In genomic region chr11:58811499-58811898, GRCh38 we compare ENCODE assay signal across 40 cellular contexts. TPM values are rescaled to one million over a fixed set of nuclear protein-coding genes. Genes with fewer than 3 reads are reported as not detected.
"Had no signal": no experiment of that assay in that cellular context is flagged by ENCODE, and none has a peak within 500 bp of the region (broad histone marks: within the 10 kb centered on the region; RNA-seq: fewer than 3 reads in every experiment).

No MANE protein-coding gene starts in this region.

- H3K27me3 Mint-ChIP-seq: activated naive CD4-positive, alpha-beta T cell treated with anti-CD3 and anti-CD28 coated beads, Interleukin-2, amount 10 ng/mL, durations not matched to agents 7 days and 5 days had no signal

- ATAC-seq: activated naive CD4-positive, alpha-beta T cell treated with anti-CD3 and anti-CD28 coated beads, Interleukin-2, amount 50 U/mL, for 72 hours; activated naive CD8-positive, alpha-beta T cell treated with anti-CD3 and anti-CD28 coated beads, Interleukin-2, amount 50 U/mL, for 24 hours; activated T-cell treated with anti-CD3 and anti-CD28 coated beads, Interleukin-2, amount 50 U/mL, for 4 hours; activated T-cell treated with anti-CD3 and anti-CD28 coated beads, Interleukin-2, amount 50 U/mL, for 72 hours; activated T-helper 17 cell treated with anti-CD3 and anti-CD28 coated beads, Interleukin-2, amount 50 U/mL, for 72 hours; body of pancreas had no signal

- DNase-seq: activated effector memory CD4-positive, alpha-beta T cell treated with anti-CD3 and anti-CD28 coated beads, Interleukin-2, amount 50 U/mL, for 16 hours; activated effector memory CD4-positive, alpha-beta T cell treated with Interleukin-2 at 50 U/mL for 16 hours; activated gamma-delta T cell; activated gamma-delta T cell treated with Interleukin-2 at 50 U/mL for 16 hours; activated naive CD4-positive, alpha-beta T cell; activated naive CD4-positive, alpha-beta T cell treated with anti-CD3 and anti-CD28 coated beads for 36 hours; activated naive CD4-positive, alpha-beta T cell treated with anti-CD3 and anti-CD28 coated beads, Interleukin-2, amount 10 ng/mL, durations not matched to agents 7 days and 5 days; activated naive CD4-positive, alpha-beta T cell treated with anti-CD3 and anti-CD28 coated beads, Interleukin-2, amount 50 U/mL, for 16 hours; activated naive CD4-positive, alpha-beta T cell treated with Interleukin-2 at 50 U/mL for 16 hours; activated naive CD8-positive, alpha-beta T cell treated with anti-CD3 and anti-CD28 coated beads for 36 hours; activated naive CD8-positive, alpha-beta T cell treated with anti-CD3 and anti-CD28 coated beads, Interleukin-2, amount 10 ng/mL, durations not matched to agents 7 days and 5 days; activated naive CD8-positive, alpha-beta T cell treated with anti-CD3 and anti-CD28 coated beads, Interleukin-2, amount 50 U/mL, for 24 hours; activated T-cell treated with anti-CD3 and anti-CD28 coated beads, Interleukin-2, amount 50 U/mL, for 1 hour; activated T-cell treated with anti-CD3 and anti-CD28 coated beads, Interleukin-2, amount 50 U/mL, for 24 hours; activated T-cell treated with anti-CD3 and anti-CD28 coated beads, Interleukin-2, amount 50 U/mL, for 4 hours; activated T-cell treated with anti-CD3 and anti-CD28 coated beads, Interleukin-2, amount 50 U/mL, for 48 hours; activated T-cell treated with anti-CD3 and anti-CD28 coated beads, Interleukin-2, amount 50 U/mL, for 72 hours; adrenal gland; amniotic stem cell; amygdala; aorta; body of pancreas; brain microvascular endothelial cell; caudate nucleus; central memory CD4-positive, alpha-beta T cell; cerebellar nuclear complex had no signal

- H3K36me3 Mint-ChIP-seq: activated naive CD4-positive, alpha-beta T cell treated with anti-CD3 and anti-CD28 coated beads, Interleukin-2, amount 10 ng/mL, durations not matched to agents 7 days and 5 days; activated naive CD4-positive, alpha-beta T cell treated with anti-CD3 and anti-CD28 coated beads, Interleukin-2, amount 50 U/mL, for 24 hours; activated naive CD8-positive, alpha-beta T cell treated with anti-CD3 and anti-CD28 coated beads, Interleukin-2, amount 10 ng/mL, durations not matched to agents 7 days and 5 days; brain had no signal

- H3K4me3 Mint-ChIP-seq: activated naive CD4-positive, alpha-beta T cell treated with anti-CD3 and anti-CD28 coated beads for 36 hours; activated naive CD4-positive, alpha-beta T cell treated with anti-CD3 and anti-CD28 coated beads, Interleukin-2, amount 10 ng/mL, durations not matched to agents 7 days and 5 days; activated naive CD4-positive, alpha-beta T cell treated with anti-CD3 and anti-CD28 coated beads, Interleukin-2, amount 50 U/mL, for 24 hours; activated naive CD8-positive, alpha-beta T cell; activated naive CD8-positive, alpha-beta T cell treated with anti-CD3 and anti-CD28 coated beads for 36 hours; activated naive CD8-positive, alpha-beta T cell treated with anti-CD3 and anti-CD28 coated beads, Interleukin-2, amount 10 ng/mL, durations not matched to agents 7 days and 5 days; activated naive CD8-positive, alpha-beta T cell treated with anti-CD3 and anti-CD28 coated beads, Interleukin-2, amount 50 U/mL, for 24 hours; activated T-cell treated with anti-CD3 and anti-CD28 coated beads, Interleukin-2, amount 50 U/mL, for 24 hours; activated T-cell treated with anti-CD3 and anti-CD28 coated beads, Interleukin-2, amount 50 U/mL, for 4 hours; activated T-cell treated with anti-CD3 and anti-CD28 coated beads, Interleukin-2, amount 50 U/mL, for 72 hours; activated T-helper 1 cell treated with anti-CD3 and anti-CD28 coated beads, Interleukin-12 subunit alpha, Interleukin-12 subunit beta, Interleukin-2, Interleukin-4 antibody, amounts not matched to agents 30 ng/mL and 10 ng/mL and 1 ng/mL, durations not matched to agents 14 hours and 24 hours and 36 hours; activated T-helper 17 cell treated with anti-CD3 and anti-CD28 coated beads, Interleukin-2, amount 50 U/mL, for 72 hours; brain; central memory CD8-positive, alpha-beta T cell had no signal

- H3K4me1 ChIP-seq: adrenal gland, ascending aorta, body of pancreas, breast epithelium had no signal

- H3K9me3 Mint-ChIP-seq: activated naive CD4-positive, alpha-beta T cell treated with anti-CD3 and anti-CD28 coated beads, Interleukin-2, amount 50 U/mL, for 24 hours; central memory CD8-positive, alpha-beta T cell had no signal

- H3K27ac ChIP-seq: adrenal gland, ascending aorta, body of pancreas, brain microvascular endothelial cell, breast epithelium, cardiac muscle cell had no signal

- H3K4me3 ChIP-seq: adrenal gland, ascending aorta, body of pancreas, breast epithelium, cardiac muscle cell had no signal

- H3K4me1 Mint-ChIP-seq: activated naive CD4-positive, alpha-beta T cell treated with anti-CD3 and anti-CD28 coated beads, Interleukin-2, amount 10 ng/mL, durations not matched to agents 7 days and 5 days; activated naive CD4-positive, alpha-beta T cell treated with anti-CD3 and anti-CD28 coated beads, Interleukin-2, amount 50 U/mL, for 24 hours; activated naive CD8-positive, alpha-beta T cell treated with anti-CD3 and anti-CD28 coated beads for 36 hours; activated naive CD8-positive, alpha-beta T cell treated with anti-CD3 and anti-CD28 coated beads, Interleukin-2, amount 10 ng/mL, durations not matched to agents 7 days and 5 days; activated naive CD8-positive, alpha-beta T cell treated with anti-CD3 and anti-CD28 coated beads, Interleukin-2, amount 50 U/mL, for 24 hours; activated T-helper 17 cell treated with anti-CD3 and anti-CD28 coated beads, Interleukin-2, amount 50 U/mL, for 72 hours; brain; central memory CD8-positive, alpha-beta T cell had no signal

- FAIRE-seq: astrocyte, bronchial epithelial cell had no signal

- H3K36me3 ChIP-seq: adrenal gland, ascending aorta, brain microvascular endothelial cell, breast epithelium, cardiac muscle cell had no signal

- H3K27ac Mint-ChIP-seq: activated naive CD4-positive, alpha-beta T cell treated with anti-CD3 and anti-CD28 coated beads for 36 hours; activated naive CD4-positive, alpha-beta T cell treated with anti-CD3 and anti-CD28 coated beads, Interleukin-2, amount 10 ng/mL, durations not matched to agents 7 days and 5 days; activated naive CD4-positive, alpha-beta T cell treated with anti-CD3 and anti-CD28 coated beads, Interleukin-2, amount 50 U/mL, for 24 hours; activated naive CD4-positive, alpha-beta T cell treated with anti-CD3 and anti-CD28 coated beads, Interleukin-2, amount 50 U/mL, for 72 hours; activated naive CD8-positive, alpha-beta T cell; activated naive CD8-positive, alpha-beta T cell treated with anti-CD3 and anti-CD28 coated beads for 36 hours; activated naive CD8-positive, alpha-beta T cell treated with anti-CD3 and anti-CD28 coated beads, Interleukin-2, amount 10 ng/mL, durations not matched to agents 7 days and 5 days; activated naive CD8-positive, alpha-beta T cell treated with anti-CD3 and anti-CD28 coated beads, Interleukin-2, amount 50 U/mL, for 24 hours; activated T-cell treated with anti-CD3 and anti-CD28 coated beads, Interleukin-2, amount 50 U/mL, for 24 hours; activated T-cell treated with anti-CD3 and anti-CD28 coated beads, Interleukin-2, amount 50 U/mL, for 72 hours; activated T-helper 1 cell treated with anti-CD3 and anti-CD28 coated beads, Interleukin-12 subunit alpha, Interleukin-12 subunit beta, Interleukin-2, Interleukin-4 antibody, amounts not matched to agents 30 ng/mL and 10 ng/mL and 1 ng/mL, durations not matched to agents 14 hours and 24 hours and 36 hours; activated T-helper 17 cell treated with anti-CD3 and anti-CD28 coated beads, Interleukin-2, amount 50 U/mL, for 72 hours; activated T-helper 2 cell treated with anti-CD3 and anti-CD28 coated beads, Interferon-gamma antibody, Interleukin-2, Interleukin-4, amounts not matched to agents 10 μg/mL and 5 μg/mL and 100 μg/mL, durations not matched to agents 14 hours and 24 hours and 36 hours; brain had no signal

- H3K27me3 ChIP-seq: adrenal gland, ascending aorta, body of pancreas, brain microvascular endothelial cell, breast epithelium, cardiac muscle cell had no signal

RNA-seq across cellular contexts. Expression of gene GLYATL2, which starts 33.0 kb away (rescaled TPM):
- total RNA-seq: activated naive CD4-positive, alpha-beta T cell treated with anti-CD3 and anti-CD28 coated beads for 36 hours; activated naive CD4-positive, alpha-beta T cell treated with anti-CD3 and anti-CD28 coated beads, Interleukin-2, amount 50 U/mL, for 72 hours; activated naive CD8-positive, alpha-beta T cell treated with anti-CD3 and anti-CD28 coated beads for 36 hours; activated naive CD8-positive, alpha-beta T cell treated with anti-CD3 and anti-CD28 coated beads, Interleukin-2, amount 10 ng/mL, durations not matched to agents 7 days and 5 days; activated T-cell treated with anti-CD3 and anti-CD28 coated beads, Interleukin-2, amount 50 U/mL, for 4 hours; activated T-cell treated with anti-CD3 and anti-CD28 coated beads, Interleukin-2, amount 50 U/mL, for 72 hours; activated T-helper 1 cell treated with anti-CD3 and anti-CD28 coated beads, Interleukin-12 subunit alpha, Interleukin-12 subunit beta, Interleukin-2, Interleukin-4 antibody, amounts not matched to agents 30 ng/mL and 10 ng/mL and 1 ng/mL, durations not matched to agents 14 hours and 24 hours and 36 hours; activated T-helper 17 cell treated with anti-CD3 and anti-CD28 coated beads, Interleukin-2, amount 50 U/mL, for 72 hours; activated T-helper 2 cell treated with anti-CD3 and anti-CD28 coated beads, Interferon-gamma antibody, Interleukin-2, Interleukin-4, amounts not matched to agents 10 μg/mL and 5 μg/mL and 100 μg/mL, durations not matched to agents 14 hours and 24 hours and 36 hours; adrenal gland; ascending aorta; astrocyte; body of pancreas; bronchial epithelial cell; cardiac muscle cell had no signal
- polyA plus RNA-seq: adipose tissue, aorta, cardiac muscle cell had no signal
